In the genomic region with DNA sequence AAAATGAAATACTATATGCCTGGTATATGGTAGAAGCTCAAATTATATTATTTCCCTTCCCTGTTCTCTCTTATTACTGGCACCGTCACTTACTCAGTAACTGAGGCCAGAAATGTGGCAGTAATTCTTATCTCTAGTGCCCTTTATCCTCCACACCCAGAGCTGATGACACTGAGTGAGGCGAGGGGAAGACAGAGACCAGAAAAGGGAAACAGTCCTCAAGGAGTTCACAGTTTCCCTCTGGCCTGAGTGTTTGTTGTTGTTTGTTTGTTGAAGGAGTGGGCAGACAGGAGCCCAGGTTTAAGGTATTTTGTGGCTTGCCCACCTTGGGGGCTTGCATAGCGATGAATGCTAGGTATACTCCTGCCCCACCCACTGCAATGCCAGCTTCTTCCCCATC, we compare ENCODE assay signal across 8 cellular contexts.
"Had no signal": no experiment of that assay in that cellular context is flagged by ENCODE, and none has a peak within 500 bp of the region (broad histone marks: within the 10 kb centered on the region; RNA-seq: fewer than 3 reads in every experiment).

No MANE protein-coding gene starts in this region.

- ATAC-seq: stimulated activated naive CD8-positive, alpha-beta T cell treated with anti-CD3 and anti-CD28 coated beads, Interleukin-15, amount 100 ng/mL, for 72 hours had no signal

- DNase-seq: activated CD4-positive, CD25-positive, alpha-beta regulatory T cell; activated gamma-delta T cell; amygdala; stimulated activated CD4-positive, alpha-beta T cell treated with anti-CD3 and anti-CD28 coated beads, Interleukin-4, amount 100 ng/mL, for 1 hour; stimulated activated CD8-positive, alpha-beta memory T cell treated with anti-CD3 and anti-CD28 coated beads, Interleukin-4, amount 100 ng/mL, for 48 hours; stimulated activated naive CD8-positive, alpha-beta T cell treated with anti-CD3 and anti-CD28 coated beads, Interleukin-15, amount 100 ng/mL, for 72 hours; T-helper 1 cell had no signal

- FAIRE-seq: urothelium cell line had no signal
